9 cellular contexts compared by ENCODE assay signal in genomic region chr12:113103756-113104450, GRCh38. TPM values are rescaled to one million over a fixed set of nuclear protein-coding genes. Genes with fewer than 3 reads are reported as not detected.
A peak's percentile ranks its signal among the peaks of the same experiment; 100 is the strongest.
DNase-seq lines count a peak whose midpoint lies in the region; ATAC-seq and TF ChIP-seq lines count a peak whose summit lies in the region.
"Had no signal": no experiment of that assay in that cellular context is flagged by ENCODE, and none has a peak within 500 bp of the region (broad histone marks: within the 10 kb centered on the region; RNA-seq: fewer than 3 reads in every experiment).

No MANE protein-coding gene starts in this region.

- H3K27ac ChIP-seq in caudate nucleus (ENCODE audit: low read depth, low read length) = peak overlapping the region; percentile 44
- H3K27ac ChIP-seq in rectal smooth muscle tissue (ENCODE audit: low read depth, low read length) = no peak overlapping the region
- no peak overlapping the region for H3K27ac ChIP-seq in heart right ventricle
- H3K27ac ChIP-seq: skin epidermis had no signal

- no peaks in the 10 kb centered on the region for H3K9me3 ChIP-seq in heart right ventricle

- no peaks in the 10 kb centered on the region for H3K36me3 ChIP-seq in GM06990 (ENCODE audit: control insufficient read depth, insufficient read depth, low read length)
- no peaks in the 10 kb centered on the region for H3K36me3 ChIP-seq in rectal smooth muscle tissue (ENCODE audit: control insufficient read depth, insufficient read depth, low read length)
- no peaks in the 10 kb centered on the region for H3K36me3 ChIP-seq in heart right ventricle

- H3K9ac ChIP-seq in rectal smooth muscle tissue (ENCODE audit: low read length) = no peak overlapping the region

- H3K27me3 ChIP-seq in GM06990 (replicated peaks; ENCODE audit: control insufficient read depth, insufficient read depth, low read length) (no peaks in the 10 kb centered on the region), rectal smooth muscle tissue (ENCODE audit: control insufficient read depth, insufficient read depth, low read length) (no peaks in the 10 kb centered on the region), heart right ventricle (peaks cover 5 to 58% (median 42%) of the 10 kb centered on the region in 7 donors)

- DNase-seq in GM06990 (ENCODE audit: extremely low read depth, insufficient read length) (peak; percentile 64), T-helper 9 cell (peak; percentile 52), caudate nucleus (lab: John Stamatoyannopoulos, UW) (peak in 47 of 61 donors; percentile 5 to 85 (median 50)), DMS153 treated with DMSO at 0.1 percent for 48 hours (lab: John Stamatoyannopoulos, UW; ENCODE audit: unreplicated experiment) (no peak), HuH-7 (ENCODE audit: low spot score) (no peak), NCI-H2029 treated with DMSO at 0.1 percent for 48 hours (lab: John Stamatoyannopoulos, UW) (no peak), heart right ventricle (no peak)

- intact Hi-C loops in heart right ventricle (cut with DNase I) = loop anchor here in 1 of 10 donors (5.0 kb wide), 1 partner anchor 1643 kb away; no protein-coding TSS in a partner anchor

- 5% methylated on average over 43 of the region's 43 CpGs for WGBS in heart right ventricle, 2 donors

- H3K4me3 ChIP-seq in GM06990 (replicated peaks; ENCODE audit: low read depth, low read length) (peak overlapping the region; percentile 27; the same call in 1 of the 2 replicates), rectal smooth muscle tissue (ENCODE audit: low read length) (peak overlapping the region; percentile 4), heart right ventricle (peak overlapping the region in 1 of 10 donors; percentile 5)

- no peak for ATAC-seq in heart right ventricle

- H3K4me1 ChIP-seq in rectal smooth muscle tissue (ENCODE audit: control insufficient read depth, insufficient read depth, low read length) = no peaks in the 10 kb centered on the region
- H3K4me1 ChIP-seq in heart right ventricle = peaks cover 0 to 7% (median 0%) of the 10 kb centered on the region in 9 donors

- no peak for TF ChIP-seq CTCF in GM06990 (IDR thresholded peaks at IDR 0.05; ENCODE audit: insufficient read depth, low read length, poor library complexity, severe bottlenecking)
- TF ChIP-seq CTCF in heart right ventricle (IDR thresholded peaks at IDR 0.05) = no peak

RNA-seq across cellular contexts. Expression of gene RASAL1, which starts 31.7 kb away (rescaled TPM):
- total RNA-seq in heart right ventricle = not detected
- not detected for polyA plus RNA-seq in heart right ventricle

RNA-seq across cellular contexts. Expression of gene CFAP73, which starts 45.6 kb away (rescaled TPM):
- total RNA-seq in heart right ventricle = not detected
- polyA plus RNA-seq in heart right ventricle = under 1 TPM in 1 of 2 donors, not detected in 1; 0.10 TPM

RNA-seq across cellular contexts. Expression of gene DTX1, which starts 47.4 kb away (rescaled TPM):
- 1 to 10 TPM in 9 of 10 donors, under 1 TPM in 1; 0.94 to 6.4 (median 1.8) TPM for total RNA-seq in heart right ventricle
- 1 to 10 TPM; 1.0 to 1.1 TPM for polyA plus RNA-seq in heart right ventricle

Comparison
In these comparisons a context has a peak if more than half of its experiments do, and no peak if none do; other contexts are left out.
1. DNase-seq: peak in GM06990 (single experiment), T-helper 9 cell (single experiment) and caudate nucleus (47 of 61); none in DMS153 treated with DMSO at 0.1 percent for 48 hours (single experiment), HuH-7 (single experiment), NCI-H2029 treated with DMSO at 0.1 percent for 48 hours (single experiment) and heart right ventricle (0 of 2).